ENCODE assay signal across 8 cellular contexts in genomic region chr11:128884703-128885338, GRCh38. TPM values are rescaled to one million over a fixed set of nuclear protein-coding genes. Genes with fewer than 3 reads are reported as not detected.
DNase-seq lines count a peak whose midpoint lies in the region; ATAC-seq and TF ChIP-seq lines count a peak whose summit lies in the region.

No MANE protein-coding gene starts in this region.

- H3K27me3 Mint-ChIP-seq in Caco-2 (ENCODE audit: insufficient read depth, unreplicated experiment): peaks cover 33% of the 10 kb centered on the region
- H3K27me3 Mint-ChIP-seq in activated CD8-positive, alpha-beta T cell treated with anti-CD3 and anti-CD28 coated beads, Interleukin-2, amount 10 ng/mL, durations not matched to agents 7 days and 5 days (ENCODE audit: low read depth): peaks cover 61% of the 10 kb centered on the region
- H3K27me3 Mint-ChIP-seq in natural killer cell (ENCODE audit: low read depth in 2 of 2): peaks cover 48 to 81% of the 10 kb centered on the region in 2 donors

- TF ChIP-seq CTCF in Caco-2 (IDR thresholded peaks at IDR 0.05; ENCODE audit: insufficient read depth in 1 of 2, low read depth in 1 of 2, low read length in 1 of 2, severe bottlenecking in 1 of 2, unreplicated experiment in 1 of 2) (peak; percentile 96 to 97), esophagus squamous epithelium (IDR thresholded peaks at IDR 0.05) (peak; percentile 75 to 91 (median 84)), natural killer cell (IDR thresholded peaks at IDR 0.05) (peak; percentile 90), vagina (IDR thresholded peaks at IDR 0.05) (peak; percentile 67 to 84 (median 81))

- intact Hi-C loops in Caco-2 (cut with micrococcal nuclease; ENCODE audit: unreplicated experiment): loop anchor here (1.0 to 5.0 kb wide), 7 partner anchors 21 to 866 kb away; no protein-coding TSS in a partner anchor
- intact Hi-C loops in esophagus squamous epithelium (cut with DNase I): loop anchor here (5.0 kb wide), 1 partner anchor 67 kb away; no protein-coding TSS in a partner anchor
- intact Hi-C loops in natural killer cell (cut with micrococcal nuclease): loop anchor here (1.0 to 5.0 kb wide), 2 partner anchors 71 to 447 kb away; no protein-coding TSS in a partner anchor
- intact Hi-C loops in vagina (cut with DNase I): loop anchor here (10.0 kb wide), 1 partner anchor 70 kb away; no protein-coding TSS in a partner anchor

- H3K27me3 ChIP-seq in Caco-2 (replicated peaks; ENCODE audit: control insufficient read depth, insufficient read depth, low read length) (no peaks in the 10 kb centered on the region; the same call in none of the 2 replicates), esophagus squamous epithelium (peaks cover 0 to 37% (median 0%) of the 10 kb centered on the region in 4 donors), vagina (no peaks in the 10 kb centered on the region)

- H3K9me3 Mint-ChIP-seq in Caco-2 (ENCODE audit: unreplicated experiment): no peaks in the 10 kb centered on the region
- H3K9me3 Mint-ChIP-seq in activated CD8-positive, alpha-beta T cell treated with anti-CD3 and anti-CD28 coated beads, Interleukin-2, amount 10 ng/mL, durations not matched to agents 7 days and 5 days (ENCODE audit: insufficient read depth): no peaks in the 10 kb centered on the region
- H3K9me3 Mint-ChIP-seq in natural killer cell: no peaks in the 10 kb centered on the region

- WGBS in esophagus squamous epithelium, 2 donors: 22 to 28% methylated on average over 10 to 12 of the region's 12 CpGs

- POLR2A ChIA-PET in Caco-2 (lab: Charles Lee): interaction anchor here (0.6 kb wide), 1 partner anchor 72 kb away, joined by 4 read pairs; no protein-coding TSS in a partner anchor
- POLR2A ChIA-PET in activated CD8-positive, alpha-beta T cell treated with anti-CD3 and anti-CD28 coated beads, Interleukin-2, amount 10 ng/mL, durations not matched to agents 7 days and 5 days (lab: Charles Lee): interaction anchor here (0.7 kb wide), 1 partner anchor 1086 kb away, joined by 3 read pairs; no protein-coding TSS in a partner anchor

- no peak for TF ChIP-seq POLR2A in esophagus squamous epithelium (IDR thresholded peaks at IDR 0.05)
- no peak for TF ChIP-seq POLR2A in vagina (IDR thresholded peaks at IDR 0.05)

- DNase-seq in Caco-2: peak; percentile 78 to 91
- peak; percentile 88 for DNase-seq in NCI-H510A treated with DMSO at 0.1 percent for 48 hours (lab: John Stamatoyannopoulos, UW)
- DNase-seq in activated CD8-positive, alpha-beta T cell treated with anti-CD3 and anti-CD28 coated beads, Interleukin-2, amount 10 ng/mL, durations not matched to agents 7 days and 5 days: peak; percentile 75
- no peak for DNase-seq in esophagus squamous epithelium (lab: John Stamatoyannopoulos, UW)
- peak; percentile 37 for DNase-seq in natural killer cell
- DNase-seq in vagina (ENCODE audit: extremely low spot score in 2 of 2): no peak

- no peaks in the 10 kb centered on the region for H3K4me1 Mint-ChIP-seq in Caco-2 (ENCODE audit: low read depth, unreplicated experiment)
- H3K4me1 Mint-ChIP-seq in activated CD8-positive, alpha-beta T cell treated with anti-CD3 and anti-CD28 coated beads, Interleukin-2, amount 10 ng/mL, durations not matched to agents 7 days and 5 days (ENCODE audit: low read depth): peaks cover 4% of the 10 kb centered on the region
- peaks cover 19 to 23% of the 10 kb centered on the region in 2 donors for H3K4me1 Mint-ChIP-seq in natural killer cell

- BruUV-seq in Caco-2 (replicated peaks; lab: Mats Ljungman, UMichigan): no TSS peak

- H3K4me1 ChIP-seq in Caco-2 (no peaks in the 10 kb centered on the region; the same call in 1 of the 2 replicates), esophagus squamous epithelium (peaks cover 0 to 29% (median 6%) of the 10 kb centered on the region in 3 donors), vagina (no peaks in the 10 kb centered on the region)

- CTCF ChIA-PET in Caco-2 (lab: Charles Lee): interaction anchor here (0.6 to 5.8 kb wide), 12 partner anchors 8 to 1920 kb away, joined by 3 to 223 read pairs (median 3); no protein-coding TSS in a partner anchor
- CTCF ChIA-PET in activated CD8-positive, alpha-beta T cell treated with anti-CD3 and anti-CD28 coated beads, Interleukin-2, amount 10 ng/mL, durations not matched to agents 7 days and 5 days (lab: Charles Lee): interaction anchor here (0.7 to 11.0 kb wide), 42 partner anchors 9 to 733 kb away, joined by 3 to 207 read pairs (median 4); no protein-coding TSS in a partner anchor

- H3K27ac Mint-ChIP-seq in Caco-2 (ENCODE audit: unreplicated experiment) (no peak overlapping the region), natural killer cell (no peak overlapping the region)
- H3K27ac Mint-ChIP-seq in activated CD8-positive, alpha-beta T cell treated with anti-CD3 and anti-CD28 coated beads, Interleukin-2, amount 10 ng/mL, durations not matched to agents 7 days and 5 days: no peak overlapping the region

- H3K36me3 ChIP-seq in Caco-2 (ENCODE audit: control insufficient read depth, insufficient read depth, low read length) (no peaks in the 10 kb centered on the region), esophagus squamous epithelium (no peaks in the 10 kb centered on the region), vagina (no peaks in the 10 kb centered on the region)

- peak; percentile 66 for ATAC-seq in GM19328 (IDR thresholded peaks at IDR 0.05; ENCODE audit: unreplicated experiment)
- ATAC-seq in HG03196 (IDR thresholded peaks at IDR 0.05; ENCODE audit: unreplicated experiment): peak; percentile 90
- ATAC-seq in activated CD8-positive, alpha-beta T cell treated with anti-CD3 and anti-CD28 coated beads, Interleukin-2, amount 10 ng/mL, durations not matched to agents 7 days and 5 days: peak; percentile 85
- peak; percentile 68 to 89 (median 83) for ATAC-seq in natural killer cell

- no peak overlapping the region for H3K4me3 ChIP-seq in Caco-2 (ENCODE audit: low read depth, low read length)
- no peak overlapping the region for H3K4me3 ChIP-seq in esophagus squamous epithelium
- H3K4me3 ChIP-seq in vagina: no peak overlapping the region

- H3K4me3 Mint-ChIP-seq in Caco-2 (ENCODE audit: unreplicated experiment) (no peak overlapping the region), natural killer cell (no peak overlapping the region)
- H3K4me3 Mint-ChIP-seq in activated CD8-positive, alpha-beta T cell treated with anti-CD3 and anti-CD28 coated beads, Interleukin-2, amount 10 ng/mL, durations not matched to agents 7 days and 5 days: no peak overlapping the region

- H3K36me3 Mint-ChIP-seq in Caco-2 (ENCODE audit: insufficient read depth, unreplicated experiment): no peaks in the 10 kb centered on the region
- no peaks in the 10 kb centered on the region for H3K36me3 Mint-ChIP-seq in activated CD8-positive, alpha-beta T cell treated with anti-CD3 and anti-CD28 coated beads, Interleukin-2, amount 10 ng/mL, durations not matched to agents 7 days and 5 days (ENCODE audit: low read depth)
- no peaks in the 10 kb centered on the region for H3K36me3 Mint-ChIP-seq in natural killer cell

- no peak overlapping the region for H3K27ac ChIP-seq in esophagus squamous epithelium
- H3K27ac ChIP-seq in vagina: no peak overlapping the region

- H3K9me3 ChIP-seq in Caco-2 (no peaks in the 10 kb centered on the region), esophagus squamous epithelium (no peaks in the 10 kb centered on the region), vagina (no peaks in the 10 kb centered on the region)

RNA-seq across cellular contexts. Expression of gene KCNJ5, which starts 6.3 kb away (rescaled TPM):
- not detected in 2 replicates for total RNA-seq in Caco-2 (2022)
- total RNA-seq in activated CD8-positive, alpha-beta T cell treated with anti-CD3 and anti-CD28 coated beads, Interleukin-2, amount 10 ng/mL, durations not matched to agents 7 days and 5 days: not detected
- total RNA-seq in esophagus squamous epithelium: 1 to 10 TPM in 1 of 4 donors, under 1 TPM in 1, not detected in 2; 0.47 to 1.9 TPM
- under 1 TPM; 0.09 to 0.18 (median 0.15) TPM for total RNA-seq in natural killer cell
- 1.5 TPM for total RNA-seq in vagina

RNA-seq across cellular contexts. Expression of gene KCNJ1, which starts 17.7 kb away (rescaled TPM):
- not detected in 2 replicates for total RNA-seq in Caco-2 (2022)
- not detected for total RNA-seq in activated CD8-positive, alpha-beta T cell treated with anti-CD3 and anti-CD28 coated beads, Interleukin-2, amount 10 ng/mL, durations not matched to agents 7 days and 5 days
- total RNA-seq in esophagus squamous epithelium: 1 to 10 TPM in 1 of 4 donors, under 1 TPM in 1, not detected in 2; under 0.01 to 1.3 TPM
- not detected for total RNA-seq in natural killer cell
- 1.5 TPM for total RNA-seq in vagina

RNA-seq across cellular contexts. Expression of gene TP53AIP1, which starts 57.9 kb away (rescaled TPM):
- 0.11 TPM in 1 of 2 replicates, not detected in the other for total RNA-seq in Caco-2 (2022)
- not detected for total RNA-seq in activated CD8-positive, alpha-beta T cell treated with anti-CD3 and anti-CD28 coated beads, Interleukin-2, amount 10 ng/mL, durations not matched to agents 7 days and 5 days
- total RNA-seq in esophagus squamous epithelium: 10 to 100 TPM; 11.0 to 16.7 (median 13.9) TPM
- total RNA-seq in natural killer cell: not detected
- total RNA-seq in vagina: 3.7 TPM

Comparison
In these comparisons a context has a peak if more than half of its experiments do, and no peak if none do; other contexts are left out.
1. DNase-seq: peak in Caco-2 (2 of 2), NCI-H510A treated with DMSO at 0.1 percent for 48 hours (single experiment), activated CD8-positive, alpha-beta T cell treated with anti-CD3 and anti-CD28 coated beads, Interleukin-2, amount 10 ng/mL, durations not matched to agents 7 days and 5 days (single experiment) and natural killer cell (single experiment); none in esophagus squamous epithelium (single experiment) and vagina (0 of 2).
2. Peak in every context shown above with its lines, with median percentiles within 50 percentile points of each other: CTCF ChIP-seq and ATAC-seq.